ENCODE assay signal across 8 cellular contexts in genomic region chr15:89135387-89136083, GRCh38. TPM values are rescaled to one million over a fixed set of nuclear protein-coding genes. Genes with fewer than 3 reads are reported as not detected.
A peak's percentile ranks its signal among the peaks of the same experiment; 100 is the strongest.
DNase-seq lines count a peak whose midpoint lies in the region; ATAC-seq, FAIRE-seq and TF ChIP-seq lines count a peak whose summit lies in the region.
"Not testable (repeated sequence)": the region's sequence is repeated elsewhere in the genome, so short reads cannot be mapped to it uniquely, and the experiment has no call there.

No MANE protein-coding gene starts in this region.

- H4K20me1 ChIP-seq in HepG2 (ENCODE audit: insufficient read depth, low read length), result not testable (repeated sequence)

- not testable (repeated sequence) for ATAC-seq in T-helper 17 cell, HepG2
- ATAC-seq in Right ventricle myocardium inferior, result peak; percentile 12
- ATAC-seq in upper lobe of left lung (ENCODE audit: low FRiP score in 2 of 2), result peak in 1 of 2 donors; percentile 31

- H3K9me3 ChIP-seq in T-helper 17 cell (ENCODE audit: control insufficient read depth, low read length, poor library complexity, severe bottlenecking); HepG2 (ENCODE audit: low read length); neutrophil; spleen; upper lobe of left lung: not testable (repeated sequence)

- not testable (repeated sequence) for TF ChIP-seq RAD21 in HepG2 (CRISPR knock-in tag; IDR thresholded peaks at IDR 0.05)

- H3K9ac ChIP-seq in HepG2 (ENCODE audit: insufficient read depth, low read depth, low read length), result not testable (repeated sequence)

- H3K4me1 ChIP-seq in HepG2 (ENCODE audit: insufficient read depth, low read length) (peaks cover 100% of the 10 kb centered on the region), neutrophil (ENCODE audit: control insufficient read depth in 1 of 2, insufficient read depth in 1 of 2, low read depth in 1 of 2, low read length in 1 of 2) (peaks cover 95 to 97% of the 10 kb centered on the region in 2 experiments), spleen (peaks cover 64 to 100% (median 89%) of the 10 kb centered on the region in 6 donors), upper lobe of left lung (peaks cover 47 to 65% (median 52%) of the 10 kb centered on the region in 4 donors)

- H3K79me2 ChIP-seq in HepG2 (ENCODE audit: insufficient read depth, low read length), result not testable (repeated sequence)

- H3K4me2 ChIP-seq in HepG2 (ENCODE audit: low read depth, low read length), result not testable (repeated sequence)

- H3K27me3 ChIP-seq in HepG2 (ENCODE audit: control insufficient read depth in 1 of 2, insufficient read depth in 2 of 2, low read length in 2 of 2); neutrophil; spleen (replicated peaks in 1 of 7); upper lobe of left lung: not testable (repeated sequence)

- TF ChIP-seq EP300 in HepG2 (IDR thresholded peaks at IDR 0.05; ENCODE audit: low read depth in 2 of 2, low read length in 2 of 2); HepG2 (CRISPR knock-in tag; IDR thresholded peaks at IDR 0.05; ENCODE audit: borderline replicate concordance); upper lobe of left lung (IDR thresholded peaks at IDR 0.05): not testable (repeated sequence)

- CTCF ChIA-PET in HepG2 (lab: Yijun Ruan, JAX; ENCODE audit: low intra/inter-chr PET ratio, low total read pairs), result not testable (repeated sequence)

- 93% methylated on average over 10 of the region's 10 CpGs for WGBS in HepG2 (ENCODE audit: low lambda C conversion rate)
- 47 to 74% (median 66%) methylated on average over 10 of the region's 10 CpGs for WGBS in spleen, 5 donors
- WGBS in upper lobe of left lung, 2 donors, result 71 to 79% methylated on average over 10 of the region's 10 CpGs

- H3K4me3 ChIP-seq in HepG2 (replicated peaks in 1 of 3; ENCODE audit: insufficient read depth in 1 of 3, low read depth in 2 of 3, low read length in 3 of 3); spleen; upper lobe of left lung: not testable (repeated sequence)
- peak overlapping the region; percentile 23 to 51 for H3K4me3 ChIP-seq in neutrophil (ENCODE audit: low read depth in 1 of 2, low read length in 1 of 2)

- H3K9me3 Mint-ChIP-seq in CD14-positive monocyte, result not testable (repeated sequence)

- TF ChIP-seq CTCF in CD14-positive monocyte (IDR thresholded peaks at IDR 0.05); HepG2 (CRISPR knock-in tag; IDR thresholded peaks at IDR 0.05); neutrophil (IDR thresholded peaks at IDR 0.05); spleen (IDR thresholded peaks at IDR 0.05 in 8 of 11, conservative IDR thresholded peaks at IDR 0.05 in 3 of 11); upper lobe of left lung (IDR thresholded peaks at IDR 0.05): not testable (repeated sequence)

- peak overlapping the region; percentile 57 to 80 for H3K4me3 Mint-ChIP-seq in CD14-positive monocyte
- H3K4me3 Mint-ChIP-seq in T-helper 17 cell, result not testable (repeated sequence)

- H3K27ac Mint-ChIP-seq in CD14-positive monocyte (peak overlapping the region in 6 of 7 donors; percentile 92 to 97 (median 95)), T-helper 17 cell (peak overlapping the region; percentile 66)

- not testable (repeated sequence) for DNase-seq in CD14-positive monocyte (ENCODE audit: low spot score); T-helper 17 cell; Right ventricle myocardium inferior (ENCODE audit: missing footprints); HepG2 (ENCODE audit: low spot score); spleen; upper lobe of left lung

- in situ Hi-C loops in HepG2 (cut with HindIII; ENCODE audit: extremely low pct_ligation_motif_present, low pct_unique_long_range_greater_than_20kb), result loop anchor here (5.0 kb wide), 1 partner anchor 37 kb away; no protein-coding TSS in a partner anchor

- not testable (repeated sequence) for H2AFZ ChIP-seq in HepG2 (ENCODE audit: low read length)

- H3K4me1 Mint-ChIP-seq in CD14-positive monocyte, result peaks cover 80% of the 10 kb centered on the region
- peaks cover 35% of the 10 kb centered on the region for H3K4me1 Mint-ChIP-seq in T-helper 17 cell

- H3K27ac ChIP-seq in angular gyrus (ENCODE audit: low read depth, low read length) (peak overlapping the region; percentile 19), HepG2 (ENCODE audit: extremely low read length, insufficient read depth, low read length) (peak overlapping the region; percentile 90), neutrophil (peak overlapping the region; percentile 96), spleen (peak overlapping the region; percentile 43 to 91 (median 84)), upper lobe of left lung (peak overlapping the region; percentile 41 to 72 (median 52))

- POLR2A ChIA-PET in HepG2 (lab: Yijun Ruan, JAX), result interaction anchor here (0.8 to 5.6 kb wide), 6 partner anchors 7 to 48 kb away, joined by 3 to 45 read pairs (median 4); partner anchors contain the start of gene ABHD2

- intact Hi-C loops in CD14-positive monocyte (cut with micrococcal nuclease); HepG2 (cut with micrococcal nuclease; ENCODE audit: unreplicated experiment); spleen (cut with DNase I; ENCODE audit: low total_unique reads): not testable (repeated sequence)
- intact Hi-C loops in Right ventricle myocardium inferior (cut with DNase I), result loop anchor here (2.0 to 5.0 kb wide), 2 partner anchors 37 to 45 kb away; no protein-coding TSS in a partner anchor

- not testable (repeated sequence) for TF ChIP-seq POLR2A in HepG2 (IDR thresholded peaks at IDR 0.05; ENCODE audit: insufficient read depth in 1 of 2, low read depth in 2 of 2, low read length in 2 of 2); spleen (IDR thresholded peaks at IDR 0.05); upper lobe of left lung (IDR thresholded peaks at IDR 0.05)

- BruUV-seq in HepG2 (replicated peaks; lab: Mats Ljungman, UMichigan), result not testable (repeated sequence)

- FAIRE-seq in HepG2 (lab: Jason Lieb, UNC), result not testable (repeated sequence)

- H3K36me3 ChIP-seq in HepG2 (replicated peaks in 1 of 2; ENCODE audit: control insufficient read depth in 1 of 2, insufficient read depth in 2 of 2, low read length in 2 of 2), result not testable (repeated sequence)
- H3K36me3 ChIP-seq in neutrophil, result peaks cover 11% of the 10 kb centered on the region
- H3K36me3 ChIP-seq in spleen, result peaks cover 0 to 40% (median 0%) of the 10 kb centered on the region in 6 donors
- peaks cover 0 to 12% (median 4%) of the 10 kb centered on the region in 4 donors for H3K36me3 ChIP-seq in upper lobe of left lung

- H3K36me3 Mint-ChIP-seq in CD14-positive monocyte (peaks cover 43 to 61% of the 10 kb centered on the region in 2 donors), T-helper 17 cell (ENCODE audit: low read depth) (peaks cover 12% of the 10 kb centered on the region)

- H3K27me3 Mint-ChIP-seq in CD14-positive monocyte (ENCODE audit: low read depth in 3 of 3); T-helper 17 cell: not testable (repeated sequence)

RNA-seq across cellular contexts. Expression of gene ABHD2, which starts 47.3 kb away (rescaled TPM):
- polyA plus RNA-seq in CD14-positive monocyte (10 to 100 TPM; 37.3 to 67.1 TPM), HepG2 (2011; rRNA removed) (14.8 and 16.9 TPM in 2 replicates), spleen (1 to 10 TPM; 2.1 to 8.2 (median 3.2) TPM)
- total RNA-seq in T-helper 17 cell (10 to 100 TPM; 55.6 to 58.2 TPM), Right ventricle myocardium inferior (69.9 TPM), HepG2 (2016; rRNA removed; fragmentation: Illumina TruSeq; extraction: Trizol) (12.2 and 22.4 TPM in 2 replicates), spleen (100 to 1,000 TPM in 5 of 7 donors, 10 to 100 TPM in 2; 83.9 to 158 (median 123) TPM), upper lobe of left lung (100 to 1,000 TPM in 5 of 6 donors, 10 to 100 TPM in 1; 84.1 to 230 (median 174) TPM)
- 15.9 and 19.0 TPM in 2 replicates for total RNA-seq in HepG2 (2016; cell fraction: cytosol; rRNA removed; fragmentation: Illumina TruSeq; extraction: Trizol; ENCODE audit: low read depth)
- total RNA-seq in HepG2 (2016; cell fraction: insoluble cytoplasmic fraction; rRNA removed; fragmentation: Illumina TruSeq; extraction: Trizol), result 10.3 and 18.8 TPM in 2 replicates
- total RNA-seq in HepG2 (2016; cell fraction: membrane; rRNA removed; fragmentation: Illumina TruSeq; extraction: Trizol), result 6.0 and 7.4 TPM in 2 replicates
- total RNA-seq in HepG2 (2016; cell fraction: nucleus; rRNA removed; fragmentation: Illumina TruSeq; extraction: Trizol), result 23.2 and 26.5 TPM in 2 replicates
- polyA plus RNA-seq in HepG2 (2011; cell fraction: cytosol; rRNA removed), result 11.8 and 13.6 TPM in 2 replicates
- polyA plus RNA-seq in HepG2 (2011; cell fraction: nucleus; rRNA removed), result 11.3 and 12.7 TPM in 2 replicates
- 11.9 and 13.1 TPM in 2 replicates for polyA plus RNA-seq in HepG2 (2012)
- 0.63 and 1.1 TPM in 2 replicates for polyA plus RNA-seq in HepG2 (2016; cell fraction: cytosol; fragmentation: Illumina TruSeq; extraction: Trizol; ENCODE audit: low read depth)
- 5.3 and 6.4 TPM in 2 replicates for polyA plus RNA-seq in HepG2 (2016; cell fraction: insoluble cytoplasmic fraction; fragmentation: Illumina TruSeq; extraction: Trizol; ENCODE audit: low read depth)
- 0.93 and 1.0 TPM in 2 replicates for polyA plus RNA-seq in HepG2 (2016; cell fraction: membrane; fragmentation: Illumina TruSeq; extraction: Trizol; ENCODE audit: low read depth)
- 12.2 and 14.4 TPM in 2 replicates for polyA plus RNA-seq in HepG2 (2016; cell fraction: nucleus; fragmentation: Illumina TruSeq; extraction: Trizol; ENCODE audit: insufficient read depth, low read depth)
- polyA minus RNA-seq in HepG2 (2011; rRNA and poly(A)+ RNA removed; ENCODE audit: low replicate concordance), result 91.3 and 104 TPM in 2 replicates
- polyA minus RNA-seq in HepG2 (2011; cell fraction: cytosol; rRNA and poly(A)+ RNA removed), result 14.3 and 22.4 TPM in 2 replicates
- 20.5 and 26.2 TPM in 2 replicates for polyA minus RNA-seq in HepG2 (2011; cell fraction: nucleus; rRNA and poly(A)+ RNA removed)

Comparison
In these comparisons a context has a peak if more than half of its experiments do, and no peak if none do; other contexts are left out.
1. H3K27ac ChIP-seq: peak in every context shown above with its lines; median percentile 96 in neutrophil; 90 in HepG2; 84 in spleen; 52 in upper lobe of left lung; 19 in angular gyrus.